In genomic region chr7:2109251-2109935, GRCh38 we compare ENCODE assay signal across 12 cellular contexts.
A peak's percentile ranks its signal among the peaks of the same experiment; 100 is the strongest.
DNase-seq lines count a peak whose midpoint lies in the region; ATAC-seq, FAIRE-seq and TF ChIP-seq lines count a peak whose summit lies in the region.
"Had no signal": no experiment of that assay in that cellular context is flagged by ENCODE, and none has a peak within 500 bp of the region (broad histone marks: within the 10 kb centered on the region; RNA-seq: fewer than 3 reads in every experiment).

No MANE protein-coding gene starts in this region.

- POLR2A ChIA-PET in IMR-90 (lab: Charles Lee; ENCODE audit: unreplicated experiment): no interaction called here

- no peak overlapping the region for H3K27ac Mint-ChIP-seq in astrocyte (ENCODE audit: unreplicated experiment)

- no peaks in the 10 kb centered on the region for H3K27me3 Mint-ChIP-seq in astrocyte (ENCODE audit: low read depth, unreplicated experiment)

- H4K91ac ChIP-seq in IMR-90 (ENCODE audit: insufficient read depth, low read depth, low read length): peak overlapping the region; percentile 73; the same call in 1 of the 2 replicates

- peaks cover 96% of the 10 kb centered on the region for H3K4me1 ChIP-seq in BLaER1
- H3K4me1 ChIP-seq in IMR-90 (ENCODE audit: control insufficient read depth, insufficient read depth, low read length): peaks cover 45% of the 10 kb centered on the region
- H3K4me1 ChIP-seq in astrocyte (ENCODE audit: insufficient read depth, low read length): peaks cover 69% of the 10 kb centered on the region
- H3K4me1 ChIP-seq in mesodermal cell (ENCODE audit: control insufficient read depth, insufficient read depth, low read length, poor library complexity, severe bottlenecking): peaks cover 82% of the 10 kb centered on the region

- peak overlapping the region; percentile 14; the same call in 1 of the 2 replicates for H3K18ac ChIP-seq in IMR-90 (ENCODE audit: low read depth, low read length)

- peak overlapping the region; percentile 73; the same call in 1 of the 3 replicates for H2BK15ac ChIP-seq in IMR-90 (ENCODE audit: low read depth, low read length)

- H3K79me1 ChIP-seq in IMR-90 (ENCODE audit: low read depth in 1 of 2, low read length in 2 of 2): peaks cover 17 to 48% of the 10 kb centered on the region in 2 experiments; a peak in 3 of 4 replicates

- peak overlapping the region; percentile 63 for H2AK9ac ChIP-seq in IMR-90 (replicated peaks; ENCODE audit: low read depth, low read length, poor library complexity)

- peak overlapping the region; percentile 85 for H3K9ac ChIP-seq in BLaER1
- no peak overlapping the region for H3K9ac ChIP-seq in IMR-90 (ENCODE audit: low read depth, low read length)
- H3K9ac ChIP-seq in astrocyte (ENCODE audit: low read length): peak overlapping the region; percentile 55

- peaks cover 17% of the 10 kb centered on the region for H3K79me2 ChIP-seq in astrocyte (ENCODE audit: insufficient read depth, low read length)

- H2BK5ac ChIP-seq in IMR-90 (ENCODE audit: low read depth, low read length, poor library complexity, severe bottlenecking): peak overlapping the region; percentile 68

- H4K8ac ChIP-seq in IMR-90 (ENCODE audit: low read depth in 2 of 2, low read length in 2 of 2): peak overlapping the region; percentile 47 to 81; a peak in 2 of 4 replicates

- H3K4me2 ChIP-seq in BLaER1: peak overlapping the region; percentile 94
- H3K4me2 ChIP-seq in IMR-90 (ENCODE audit: low read depth, low read length): no peak overlapping the region
- peak overlapping the region; percentile 72 for H3K4me2 ChIP-seq in astrocyte (ENCODE audit: low read length)

- H3K4me3 ChIP-seq in BLaER1 (peak overlapping the region; percentile 64), IMR-90 (ENCODE audit: insufficient read depth, low read depth, low read length) (no peak overlapping the region), astrocyte (ENCODE audit: insufficient read depth, low read depth, low read length) (no peak overlapping the region), mesodermal cell (ENCODE audit: extremely low read depth, insufficient read depth, low read length, poor library complexity, severe bottlenecking) (no peak overlapping the region)
- H3K4me3 ChIP-seq: esophagus squamous epithelium had no signal

- intact Hi-C loops in IMR-90 (cut with micrococcal nuclease): loop anchor here (10.0 kb wide), 1 partner anchor 95 kb away; no protein-coding TSS in a partner anchor

- CTCF ChIA-PET in IMR-90 (lab: Yijun Ruan, JAX): no interaction called here

- DNase-seq in IMR-90 (peak; percentile 40), astrocyte (ENCODE audit: low read depth) (no peak), G401 (ENCODE audit: low spot score) (no peak), GF-D8 (lab: John Stamatoyannopoulos, UW) (no peak)
- DNase-seq: activated gamma-delta T cell treated with Interleukin-2 at 50 U/mL for 16 hours; central memory CD4-positive, alpha-beta T cell; esophagus squamous epithelium; NCI-H2029 treated with DMSO at 0.1 percent for 48 hours had no signal

- H4K20me1 ChIP-seq in BLaER1 (no peaks in the 10 kb centered on the region), IMR-90 (ENCODE audit: insufficient read depth, low read length) (no peaks in the 10 kb centered on the region; the same call in 1 of the 2 replicates), astrocyte (ENCODE audit: insufficient read depth, low read length) (no peaks in the 10 kb centered on the region)

- no TSS peak for BruUV-seq in IMR-90 (replicated peaks; lab: Mats Ljungman, UMichigan)

- in situ Hi-C loops in IMR-90 (cut with MboI; ENCODE audit: low sequenced_read_pairs) (no loop called here), G401 (cut with HindIII; ENCODE audit: low sequenced_read_pairs) (no loop called here)

- H3K56ac ChIP-seq in IMR-90 (ENCODE audit: extremely low read depth, insufficient read depth, low read length): no peak overlapping the region

- H2AFZ ChIP-seq in IMR-90 (replicated peaks; ENCODE audit: low read length, poor library complexity) (peak overlapping the region; percentile 71), astrocyte (ENCODE audit: low read depth, low read length) (no peak overlapping the region)

- TF ChIP-seq POLR2A in IMR-90 (IDR thresholded peaks at IDR 0.05; ENCODE audit: low read depth, low read length): no peak

- peaks cover 15% of the 10 kb centered on the region for H3K9me3 ChIP-seq in BLaER1
- no peaks in the 10 kb centered on the region for H3K9me3 ChIP-seq in IMR-90 (ENCODE audit: control insufficient read depth, insufficient read depth, low read length)
- no peaks in the 10 kb centered on the region for H3K9me3 ChIP-seq in astrocyte (ENCODE audit: insufficient read depth, low read depth, low read length)
- H3K9me3 ChIP-seq in mesodermal cell (ENCODE audit: control insufficient read depth, low read length): peaks cover 3% of the 10 kb centered on the region
- H3K9me3 ChIP-seq: esophagus squamous epithelium had no signal

- no peak for TF ChIP-seq RAD21 in IMR-90 (IDR thresholded peaks at IDR 0.05; ENCODE audit: low read length)

- H2AK5ac ChIP-seq in IMR-90 (ENCODE audit: low read depth, low read length): peak overlapping the region; percentile 97

- dilution Hi-C loops in IMR-90 (cut with HindIII; ENCODE audit: low sequenced_read_pairs, unreplicated experiment): no loop called here

- TF ChIP-seq CTCF in IMR-90 (conservative IDR thresholded peaks at IDR 0.05; ENCODE audit: low read depth, low read length): no peak
- TF ChIP-seq CTCF in astrocyte (IDR thresholded peaks at IDR 0.05; ENCODE audit: insufficient read depth, low read depth, low read length): no peak

- peak overlapping the region; percentile 77; the same call in 1 of the 2 replicates for H2BK120ac ChIP-seq in IMR-90 (ENCODE audit: low read depth, low read length)

- H3K27ac ChIP-seq in BLaER1: peak overlapping the region; percentile 97
- no peak overlapping the region; the same call in 1 of the 2 replicates for H3K27ac ChIP-seq in IMR-90 (ENCODE audit: insufficient read depth, low read length)
- peak overlapping the region; percentile 94 for H3K27ac ChIP-seq in astrocyte (ENCODE audit: low read depth, low read length)
- H3K27ac ChIP-seq in mesodermal cell (ENCODE audit: low read depth, low read length, severe bottlenecking): peak overlapping the region; percentile 91

- peaks cover 45% of the 10 kb centered on the region for H3K4me1 Mint-ChIP-seq in astrocyte (ENCODE audit: low read depth, unreplicated experiment)

- peak overlapping the region; percentile 87 for H3K14ac ChIP-seq in IMR-90 (replicated peaks; ENCODE audit: low read depth, low read length)

- no peak overlapping the region for H3K4me3 Mint-ChIP-seq in astrocyte (ENCODE audit: unreplicated experiment)

- H3K36me3 ChIP-seq in BLaER1 (peaks cover 11% of the 10 kb centered on the region), IMR-90 (ENCODE audit: control insufficient read depth, insufficient read depth, low read length) (no peaks in the 10 kb centered on the region), astrocyte (ENCODE audit: insufficient read depth, low read length) (no peaks in the 10 kb centered on the region), mesodermal cell (ENCODE audit: control insufficient read depth, insufficient read depth, low read length) (peaks cover 2% of the 10 kb centered on the region)

- peaks cover 18% of the 10 kb centered on the region for H3K9me1 ChIP-seq in IMR-90 (ENCODE audit: insufficient read depth, low read length)

- no peaks in the 10 kb centered on the region for H3K27me3 ChIP-seq in BLaER1
- no peaks in the 10 kb centered on the region for H3K27me3 ChIP-seq in IMR-90 (ENCODE audit: control insufficient read depth, insufficient read depth, low read length)
- no peaks in the 10 kb centered on the region for H3K27me3 ChIP-seq in astrocyte (ENCODE audit: insufficient read depth, low read length)
- H3K27me3 ChIP-seq: esophagus squamous epithelium had no signal

- no peaks in the 10 kb centered on the region for H3K9me3 Mint-ChIP-seq in astrocyte (ENCODE audit: unreplicated experiment)

- peak overlapping the region; percentile 40; the same call in 1 of the 2 replicates for H3K23ac ChIP-seq in IMR-90 (ENCODE audit: low read depth, low read length)

- H3K36me3 Mint-ChIP-seq in astrocyte (ENCODE audit: low read depth, unreplicated experiment): peaks cover 9% of the 10 kb centered on the region

- peak overlapping the region; percentile 63; the same call in 1 of the 2 replicates for H2BK20ac ChIP-seq in IMR-90 (ENCODE audit: low read depth, low read length)

- peak overlapping the region; percentile 15; the same call in 1 of the 2 replicates for H4K5ac ChIP-seq in IMR-90 (ENCODE audit: low read depth, low read length)

- H3K4ac ChIP-seq in IMR-90 (ENCODE audit: low read depth, low read length): peak overlapping the region; percentile 85

- ATAC-seq in IMR-90 (ENCODE audit: low read depth) (no peak), GM18873 (IDR thresholded peaks at IDR 0.05; ENCODE audit: low FRiP score, unreplicated experiment) (no peak), HG03354 (IDR thresholded peaks at IDR 0.05; ENCODE audit: poor library complexity, severe bottlenecking, unreplicated experiment) (no peak)

- no peak for FAIRE-seq in astrocyte (lab: Jason Lieb, UNC)

- WGBS in IMR-90 (ENCODE audit: extremely low coverage in 2 of 2, insufficient read length in 1 of 2), 2 experiments: 83% methylated on average over 11 of the region's 21 CpGs; no CpG with 5 or more reads in 1 of the 2 experiments
- 91 to 92% methylated on average over 14 to 17 of the region's 21 CpGs for WGBS in mesodermal cell (ENCODE audit: insufficient coverage in 2 of 2), 2 experiments

TF ChIP-seq in IMR-90, 13 proteins besides CTCF, POLR2A, EP300 and RAD21:
- 0 out of 2 replicates have a peak, but pooled peaks have one; percentile 16 for TF ChIP-seq CEBPB (IDR thresholded peaks at IDR 0.05; ENCODE audit: low read depth, low read length)
- no peak for TF ChIP-seq RCOR1 (IDR thresholded peaks at IDR 0.05; ENCODE audit: insufficient replicate concordance, low read length)
